Comparison of ENCODE assay signal across 8 cellular contexts in the genomic region with DNA sequence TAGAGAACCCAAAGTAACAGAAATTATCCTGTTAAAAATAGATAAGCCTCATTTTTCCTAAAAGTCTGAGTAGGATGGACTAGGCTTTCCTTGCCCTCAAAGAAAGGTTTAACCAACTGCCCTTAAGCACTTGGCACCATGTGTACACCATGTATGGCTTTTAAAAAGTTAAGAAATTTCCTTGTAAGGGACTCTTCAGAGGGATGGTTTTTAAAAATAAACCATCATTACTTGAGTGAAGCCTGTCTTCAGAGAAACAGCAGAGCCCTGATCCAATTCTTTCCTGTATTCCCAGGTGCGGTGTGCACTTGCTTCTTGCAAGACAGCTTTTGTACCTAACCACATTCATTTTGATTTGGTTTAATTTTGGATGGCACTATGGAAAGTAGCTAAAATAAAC. TPM values are rescaled to one million over a fixed set of nuclear protein-coding genes. Genes with fewer than 3 reads are reported as not detected.
DNase-seq lines count a peak whose midpoint lies in the region; ATAC-seq and TF ChIP-seq lines count a peak whose summit lies in the region.

No MANE protein-coding gene starts in this region.

- no peak for TF ChIP-seq CTCF in fibroblast of villous mesenchyme (IDR thresholded peaks at IDR 0.05; ENCODE audit: insufficient read depth, low read depth, low read length)

- peaks cover 12% of the 10 kb centered on the region; the same call in 1 of the 2 replicates for H3K9me3 ChIP-seq in SJSA1 (replicated peaks)

- DNase-seq in DMS 273 (lab: John Stamatoyannopoulos, UW; ENCODE audit: unreplicated experiment), result peak; percentile 20
- DNase-seq in DMS 273 treated with DMSO at 0.1 percent for 48 hours (lab: John Stamatoyannopoulos, UW), result no peak
- DNase-seq in SJSA1 (ENCODE audit: low read depth in 1 of 2, low spot score in 2 of 2), result no peak
- DNase-seq in fibroblast of villous mesenchyme (ENCODE audit: low read depth), result no peak
- no peak for DNase-seq in nucleus accumbens (lab: John Stamatoyannopoulos, UW)
- no peak for DNase-seq in head of caudate nucleus

- peaks cover 36% of the 10 kb centered on the region for H3K4me1 Mint-ChIP-seq in stimulated activated memory B cell treated with anti-CD40 and anti-IgM and Interleukin-4, amounts not matched to agents 10 μg/mL and 1 μg/mL and 100 μg/mL, for 72 hours

- intact Hi-C loops in head of caudate nucleus (cut with DNase I), result loop anchor here (2.0 kb wide), 1 partner anchor 113 kb away; a partner anchor contains a TSS

- peak overlapping the region; percentile 63 for H3K4me3 Mint-ChIP-seq in stimulated activated memory B cell treated with anti-CD40 and anti-IgM and Interleukin-4, amounts not matched to agents 10 μg/mL and 1 μg/mL and 100 μg/mL, for 72 hours

- H3K27me3 Mint-ChIP-seq in stimulated activated memory B cell treated with anti-CD40 and anti-IgM and Interleukin-4, amounts not matched to agents 10 μg/mL and 1 μg/mL and 100 μg/mL, for 72 hours, result no peaks in the 10 kb centered on the region

- no peak for ATAC-seq in stimulated activated memory B cell treated with anti-CD40 and anti-IgM and Interleukin-4, amounts not matched to agents 10 μg/mL and 1 μg/mL and 100 μg/mL, for 72 hours
- ATAC-seq in GM18502 (IDR thresholded peaks at IDR 0.05; ENCODE audit: poor library complexity, unreplicated experiment), result no peak

- H3K36me3 Mint-ChIP-seq in stimulated activated memory B cell treated with anti-CD40 and anti-IgM and Interleukin-4, amounts not matched to agents 10 μg/mL and 1 μg/mL and 100 μg/mL, for 72 hours, result peaks cover 39% of the 10 kb centered on the region

- H3K4me3 ChIP-seq in SJSA1 (peak overlapping the region; percentile 83), fibroblast of villous mesenchyme (ENCODE audit: low read depth, low read length) (peak overlapping the region; percentile 70)

- no peak overlapping the region for H3K27ac ChIP-seq in SJSA1

- peak overlapping the region; percentile 99 for H3K27ac Mint-ChIP-seq in stimulated activated memory B cell treated with anti-CD40 and anti-IgM and Interleukin-4, amounts not matched to agents 10 μg/mL and 1 μg/mL and 100 μg/mL, for 72 hours

- H3K4me1 ChIP-seq in SJSA1 (replicated peaks), result peaks cover 14% of the 10 kb centered on the region

- peaks cover 21% of the 10 kb centered on the region for H3K9me3 Mint-ChIP-seq in stimulated activated memory B cell treated with anti-CD40 and anti-IgM and Interleukin-4, amounts not matched to agents 10 μg/mL and 1 μg/mL and 100 μg/mL, for 72 hours

- no peaks in the 10 kb centered on the region for H3K36me3 ChIP-seq in SJSA1

- H3K27me3 ChIP-seq in SJSA1 (replicated peaks), result no peaks in the 10 kb centered on the region

RNA-seq across cellular contexts. Expression of a gene that starts 1.1 kb away (rescaled TPM):
- total RNA-seq in SJSA1 (2014; rRNA removed; shearing (Covaris generic)), result 16.7 and 16.9 TPM in 2 replicates
- total RNA-seq in fibroblast of villous mesenchyme, result 3.9 and 5.6 TPM in 2 replicates
